Comparison of ENCODE assay signal across 1 cellular context in genomic region chr21:41947596-41948403, GRCh38.
TF ChIP-seq lines count a peak whose summit lies in the region.

No MANE protein-coding gene starts in this region.

TF ChIP-seq in GM23338, 12 proteins besides CTCF, POLR2A, EP300 and RAD21 (continued from another document):
- TF ChIP-seq, protein P1, sequence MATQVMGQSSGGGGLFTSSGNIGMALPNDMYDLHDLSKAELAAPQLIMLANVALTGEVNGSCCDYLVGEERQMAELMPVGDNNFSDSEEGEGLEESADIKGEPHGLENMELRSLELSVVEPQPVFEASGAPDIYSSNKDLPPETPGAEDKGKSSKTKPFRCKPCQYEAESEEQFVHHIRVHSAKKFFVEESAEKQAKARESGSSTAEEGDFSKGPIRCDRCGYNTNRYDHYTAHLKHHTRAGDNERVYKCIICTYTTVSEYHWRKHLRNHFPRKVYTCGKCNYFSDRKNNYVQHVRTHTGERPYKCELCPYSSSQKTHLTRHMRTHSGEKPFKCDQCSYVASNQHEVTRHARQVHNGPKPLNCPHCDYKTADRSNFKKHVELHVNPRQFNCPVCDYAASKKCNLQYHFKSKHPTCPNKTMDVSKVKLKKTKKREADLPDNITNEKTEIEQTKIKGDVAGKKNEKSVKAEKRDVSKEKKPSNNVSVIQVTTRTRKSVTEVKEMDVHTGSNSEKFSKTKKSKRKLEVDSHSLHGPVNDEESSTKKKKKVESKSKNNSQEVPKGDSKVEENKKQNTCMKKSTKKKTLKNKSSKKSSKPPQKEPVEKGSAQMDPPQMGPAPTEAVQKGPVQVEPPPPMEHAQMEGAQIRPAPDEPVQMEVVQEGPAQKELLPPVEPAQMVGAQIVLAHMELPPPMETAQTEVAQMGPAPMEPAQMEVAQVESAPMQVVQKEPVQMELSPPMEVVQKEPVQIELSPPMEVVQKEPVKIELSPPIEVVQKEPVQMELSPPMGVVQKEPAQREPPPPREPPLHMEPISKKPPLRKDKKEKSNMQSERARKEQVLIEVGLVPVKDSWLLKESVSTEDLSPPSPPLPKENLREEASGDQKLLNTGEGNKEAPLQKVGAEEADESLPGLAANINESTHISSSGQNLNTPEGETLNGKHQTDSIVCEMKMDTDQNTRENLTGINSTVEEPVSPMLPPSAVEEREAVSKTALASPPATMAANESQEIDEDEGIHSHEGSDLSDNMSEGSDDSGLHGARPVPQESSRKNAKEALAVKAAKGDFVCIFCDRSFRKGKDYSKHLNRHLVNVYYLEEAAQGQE (IDR thresholded peaks at IDR 0.05; ENCODE audit: unreplicated experiment) = no peak
- TF ChIP-seq ZNF331 (CRISPR knock-in tag; IDR thresholded peaks at IDR 0.05; ENCODE audit: low read depth) (no peak), CREB1 (CRISPR knock-in tag; IDR thresholded peaks at IDR 0.05; ENCODE audit: low read depth) (no peak)
- TF ChIP-seq, protein P2, sequence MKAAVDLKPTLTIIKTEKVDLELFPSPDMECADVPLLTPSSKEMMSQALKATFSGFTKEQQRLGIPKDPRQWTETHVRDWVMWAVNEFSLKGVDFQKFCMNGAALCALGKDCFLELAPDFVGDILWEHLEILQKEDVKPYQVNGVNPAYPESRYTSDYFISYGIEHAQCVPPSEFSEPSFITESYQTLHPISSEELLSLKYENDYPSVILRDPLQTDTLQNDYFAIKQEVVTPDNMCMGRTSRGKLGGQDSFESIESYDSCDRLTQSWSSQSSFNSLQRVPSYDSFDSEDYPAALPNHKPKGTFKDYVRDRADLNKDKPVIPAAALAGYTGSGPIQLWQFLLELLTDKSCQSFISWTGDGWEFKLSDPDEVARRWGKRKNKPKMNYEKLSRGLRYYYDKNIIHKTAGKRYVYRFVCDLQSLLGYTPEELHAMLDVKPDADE (IDR thresholded peaks at IDR 0.05) = no peak
